Comparison of ENCODE assay signal across 17 cellular contexts in genomic region chr12:4849946-4850345, GRCh38. TPM values are rescaled to one million over a fixed set of nuclear protein-coding genes. Genes with fewer than 3 reads are reported as not detected.
DNase-seq lines count a peak whose midpoint lies in the region; ATAC-seq and TF ChIP-seq lines count a peak whose summit lies in the region.
"Had no signal": no experiment of that assay in that cellular context is flagged by ENCODE, and none has a peak within 500 bp of the region (broad histone marks: within the 10 kb centered on the region; RNA-seq: fewer than 3 reads in every experiment).

No MANE protein-coding gene starts in this region.

- H3K27ac Mint-ChIP-seq in activated CD8-positive, alpha-beta T cell treated with anti-CD3 and anti-CD28 coated beads, Interleukin-2, amount 10 ng/mL, durations not matched to agents 7 days and 5 days: peak overlapping the region; percentile 62
- H3K27ac Mint-ChIP-seq in activated CD8-positive, alpha-beta T cell treated with anti-CD3 and anti-CD28 coated beads for 36 hours: no peak overlapping the region
- no peak overlapping the region for H3K27ac Mint-ChIP-seq in osteocyte (ENCODE audit: unreplicated experiment)
- H3K27ac Mint-ChIP-seq: CD14-positive monocyte; CD4-positive, alpha-beta memory T cell had no signal

- no peaks in the 10 kb centered on the region for H3K9me3 Mint-ChIP-seq in activated CD8-positive, alpha-beta T cell treated with anti-CD3 and anti-CD28 coated beads, Interleukin-2, amount 10 ng/mL, durations not matched to agents 7 days and 5 days (ENCODE audit: insufficient read depth)
- H3K9me3 Mint-ChIP-seq in activated CD8-positive, alpha-beta T cell treated with anti-CD3 and anti-CD28 coated beads for 36 hours: no peaks in the 10 kb centered on the region
- no peaks in the 10 kb centered on the region for H3K9me3 Mint-ChIP-seq in osteocyte (ENCODE audit: unreplicated experiment)
- H3K9me3 Mint-ChIP-seq: CD14-positive monocyte; CD4-positive, alpha-beta memory T cell had no signal

- CTCF ChIA-PET in activated CD8-positive, alpha-beta T cell treated with anti-CD3 and anti-CD28 coated beads, Interleukin-2, amount 10 ng/mL, durations not matched to agents 7 days and 5 days (lab: Charles Lee): interaction anchor here (1.3 kb wide), 1 partner anchor 34 kb away, joined by 4 read pairs; no protein-coding TSS in a partner anchor
- CTCF ChIA-PET in activated CD8-positive, alpha-beta T cell treated with anti-CD3 and anti-CD28 coated beads for 36 hours (lab: Charles Lee): interaction anchor here (1.0 kb wide), 1 partner anchor 19 kb away, joined by 4 read pairs; no protein-coding TSS in a partner anchor

- ATAC-seq in activated CD8-positive, alpha-beta T cell treated with anti-CD3 and anti-CD28 coated beads, Interleukin-2, amount 10 ng/mL, durations not matched to agents 7 days and 5 days: no peak
- ATAC-seq in activated CD8-positive, alpha-beta T cell treated with anti-CD3 and anti-CD28 coated beads for 36 hours: no peak
- ATAC-seq in HG03097 (IDR thresholded peaks at IDR 0.05; ENCODE audit: low FRiP score, unreplicated experiment): no peak

- H3K4me1 Mint-ChIP-seq in activated CD8-positive, alpha-beta T cell treated with anti-CD3 and anti-CD28 coated beads, Interleukin-2, amount 10 ng/mL, durations not matched to agents 7 days and 5 days (ENCODE audit: low read depth): peaks cover 2% of the 10 kb centered on the region
- H3K4me1 Mint-ChIP-seq in activated CD8-positive, alpha-beta T cell treated with anti-CD3 and anti-CD28 coated beads for 36 hours (ENCODE audit: low read depth): no peaks in the 10 kb centered on the region
- H3K4me1 Mint-ChIP-seq in osteocyte (ENCODE audit: unreplicated experiment): no peaks in the 10 kb centered on the region
- H3K4me1 Mint-ChIP-seq: CD14-positive monocyte had no signal

- no peak for TF ChIP-seq CTCF in activated CD8-positive, alpha-beta T cell treated with anti-CD3 and anti-CD28 coated beads for 36 hours (IDR thresholded peaks at IDR 0.05)
- no peak for TF ChIP-seq CTCF in osteocyte (IDR thresholded peaks at IDR 0.05)

- peaks cover 13% of the 10 kb centered on the region for H3K27me3 Mint-ChIP-seq in activated CD8-positive, alpha-beta T cell treated with anti-CD3 and anti-CD28 coated beads, Interleukin-2, amount 10 ng/mL, durations not matched to agents 7 days and 5 days (ENCODE audit: low read depth)
- H3K27me3 Mint-ChIP-seq in activated CD8-positive, alpha-beta T cell treated with anti-CD3 and anti-CD28 coated beads for 36 hours: peaks cover 1% of the 10 kb centered on the region
- no peaks in the 10 kb centered on the region for H3K27me3 Mint-ChIP-seq in osteocyte (ENCODE audit: unreplicated experiment)

- intact Hi-C loops in activated CD8-positive, alpha-beta T cell treated with anti-CD3 and anti-CD28 coated beads for 36 hours (cut with micrococcal nuclease): no loop called here

- DNase-seq in activated CD8-positive, alpha-beta T cell treated with anti-CD3 and anti-CD28 coated beads, Interleukin-2, amount 10 ng/mL, durations not matched to agents 7 days and 5 days: no peak
- no peak for DNase-seq in activated CD8-positive, alpha-beta T cell treated with anti-CD3 and anti-CD28 coated beads for 36 hours
- DNase-seq in islet precursor cell: peak; percentile 54
- peak; percentile 77 for DNase-seq in osteocyte (ENCODE audit: extremely low spot score, unreplicated experiment)
- no peak for DNase-seq in stimulated activated CD4-positive, alpha-beta T cell treated with anti-CD3 and anti-CD28 coated beads, Interleukin-4, amount 100 ng/mL, for 4 hours
- no peak for DNase-seq in COR-L47 (lab: John Stamatoyannopoulos, UW)
- DNase-seq: 8988T; Calu3; CD4-positive, alpha-beta memory T cell; DMS79 treated with DMSO at 0.1 percent for 48 hours; GF-D8; GM23248; HCEC 1CT; IMR-90 had no signal

- H3K36me3 Mint-ChIP-seq in activated CD8-positive, alpha-beta T cell treated with anti-CD3 and anti-CD28 coated beads, Interleukin-2, amount 10 ng/mL, durations not matched to agents 7 days and 5 days (ENCODE audit: low read depth): no peaks in the 10 kb centered on the region
- no peaks in the 10 kb centered on the region for H3K36me3 Mint-ChIP-seq in activated CD8-positive, alpha-beta T cell treated with anti-CD3 and anti-CD28 coated beads for 36 hours (ENCODE audit: low read depth)
- no peaks in the 10 kb centered on the region for H3K36me3 Mint-ChIP-seq in osteocyte (ENCODE audit: unreplicated experiment)
- H3K36me3 Mint-ChIP-seq: CD14-positive monocyte had no signal

- H3K4me3 Mint-ChIP-seq in activated CD8-positive, alpha-beta T cell treated with anti-CD3 and anti-CD28 coated beads, Interleukin-2, amount 10 ng/mL, durations not matched to agents 7 days and 5 days: no peak overlapping the region
- no peak overlapping the region for H3K4me3 Mint-ChIP-seq in activated CD8-positive, alpha-beta T cell treated with anti-CD3 and anti-CD28 coated beads for 36 hours
- no peak overlapping the region for H3K4me3 Mint-ChIP-seq in osteocyte (ENCODE audit: unreplicated experiment)
- H3K4me3 Mint-ChIP-seq: CD14-positive monocyte; CD4-positive, alpha-beta memory T cell had no signal

- POLR2A ChIA-PET in activated CD8-positive, alpha-beta T cell treated with anti-CD3 and anti-CD28 coated beads, Interleukin-2, amount 10 ng/mL, durations not matched to agents 7 days and 5 days (lab: Charles Lee): no interaction called here
- POLR2A ChIA-PET in activated CD8-positive, alpha-beta T cell treated with anti-CD3 and anti-CD28 coated beads for 36 hours (lab: Charles Lee): no interaction called here

RNA-seq across cellular contexts. Expression of gene KCNA1, which starts 59.8 kb away (rescaled TPM):
- total RNA-seq in activated CD8-positive, alpha-beta T cell treated with anti-CD3 and anti-CD28 coated beads, Interleukin-2, amount 10 ng/mL, durations not matched to agents 7 days and 5 days: not detected
- not detected for total RNA-seq in activated CD8-positive, alpha-beta T cell treated with anti-CD3 and anti-CD28 coated beads for 36 hours
- 0.31 and 0.40 TPM in 2 replicates for total RNA-seq in osteocyte
- total RNA-seq: A673; Calu3; CD4-positive, alpha-beta memory T cell; GM23248; IMR-90 had no signal

Comparison
In these comparisons a context has a peak if more than half of its experiments do, and no peak if none do; other contexts are left out.
1. DNase-seq: peak in islet precursor cell (single experiment) and osteocyte (single experiment); none in activated CD8-positive, alpha-beta T cell treated with anti-CD3 and anti-CD28 coated beads, Interleukin-2, amount 10 ng/mL, durations not matched to agents 7 days and 5 days (single experiment), activated CD8-positive, alpha-beta T cell treated with anti-CD3 and anti-CD28 coated beads for 36 hours (single experiment), stimulated activated CD4-positive, alpha-beta T cell treated with anti-CD3 and anti-CD28 coated beads, Interleukin-4, amount 100 ng/mL, for 4 hours (0 of 2) and COR-L47 (single experiment).